In genomic region chr15:43746903-43747309, GRCh38 we compare ENCODE assay signal across 8 cellular contexts. TPM values are rescaled to one million over a fixed set of nuclear protein-coding genes. Genes with fewer than 3 reads are reported as not detected.
DNase-seq lines count a peak whose midpoint lies in the region; TF ChIP-seq lines count a peak whose summit lies in the region.
"Not testable (repeated sequence)": the region's sequence is repeated elsewhere in the genome, so short reads cannot be mapped to it uniquely, and the experiment has no call there.

No MANE protein-coding gene starts in this region.

- H4K20me1 ChIP-seq in GM23248 (ENCODE audit: insufficient read depth) = not testable (repeated sequence)

- WGBS in GM23248 (ENCODE audit: low coverage in 1 of 2, low lambda C conversion rate in 2 of 2, missing lambda C conversion rate in 2 of 2), 2 experiments = 0 to 2% methylated on average over 12 of the region's 12 CpGs
- whole genome bisulfite sequencing in adipose tissue, 3 donors = 0 to 1% (median 0%) methylated on average over 12 of the region's 12 CpGs
- 0% methylated on average over 2 to 4 of the region's 12 CpGs for WGBS in mesodermal cell (ENCODE audit: insufficient coverage in 2 of 2), 2 experiments
- 0% methylated on average over 9 to 12 of the region's 12 CpGs for WGBS in stomach, 5 donors

- H3K36me3 ChIP-seq in GM23248 (ENCODE audit: low read depth); stomach: not testable (repeated sequence)
- peaks cover 28% of the 10 kb centered on the region for H3K36me3 ChIP-seq in mesodermal cell (ENCODE audit: control insufficient read depth, insufficient read depth, low read length)

- H3K79me2 ChIP-seq in GM23248 (ENCODE audit: insufficient read depth) = peaks cover 62% of the 10 kb centered on the region

- not testable (repeated sequence) for H3K9me2 ChIP-seq in GM23248 (ENCODE audit: insufficient read depth)

- H3F3A ChIP-seq in GM23248 (ENCODE audit: insufficient read depth) = not testable (repeated sequence)

- peaks cover 25% of the 10 kb centered on the region for H3K4me1 ChIP-seq in GM23248 (ENCODE audit: insufficient read depth)
- H3K4me1 ChIP-seq in mesodermal cell (ENCODE audit: control insufficient read depth, insufficient read depth, low read length, poor library complexity, severe bottlenecking) = not testable (repeated sequence)
- H3K4me1 ChIP-seq in stomach = peaks cover 31 to 52% (median 48%) of the 10 kb centered on the region in 4 donors

- peak overlapping the region; percentile 95 for H3K4me2 ChIP-seq in GM23248 (ENCODE audit: unreplicated experiment)

- CTCF ChIA-PET in Calu3 (lab: Charles Lee); RWPE1 (lab: Yijun Ruan, JAX): not testable (repeated sequence)

- POLR2A ChIA-PET in RWPE1 (lab: Yijun Ruan, JAX; ENCODE audit: low non-redundant PET) = interaction anchor here (1.7 kb wide), 1 partner anchor 306 kb away, joined by 3 read pairs; no protein-coding TSS in a partner anchor

- not testable (repeated sequence) for DNase-seq in Calu3; RWPE1 (ENCODE audit: low spot score)
- DNase-seq in GM23248 = peak; percentile 66
- peak; percentile 46 for DNase-seq in LHCN-M2 (ENCODE audit: low read depth)
- peak; percentile 47 for DNase-seq in fibroblast of the aortic adventitia (ENCODE audit: low read depth)
- DNase-seq in stomach = peak; percentile 26

- in situ Hi-C loops in GM23248 (cut with MboI) = not testable (repeated sequence)

- peak overlapping the region; percentile 84 for H3K4me3 Mint-ChIP-seq in Calu3 (ENCODE audit: low read depth, unreplicated experiment)

- not testable (repeated sequence) for BruUV-seq in Calu3 (replicated peaks; lab: Mats Ljungman, UMichigan)

- H2AFZ ChIP-seq in GM23248 = peak overlapping the region; percentile 65

- peaks cover 12% of the 10 kb centered on the region for H3K4me1 Mint-ChIP-seq in Calu3 (ENCODE audit: low read depth, unreplicated experiment)

- H3K27me3 Mint-ChIP-seq in Calu3 (ENCODE audit: unreplicated experiment) = not testable (repeated sequence)

- H3K27ac Mint-ChIP-seq in Calu3 (ENCODE audit: unreplicated experiment) = peak overlapping the region; percentile 81

- not testable (repeated sequence) for TF ChIP-seq EP300 in stomach (IDR thresholded peaks at IDR 0.05)

- H3K27me3 ChIP-seq in GM23248 (replicated peaks; ENCODE audit: insufficient read depth); stomach: not testable (repeated sequence)

- not testable (repeated sequence) for TF ChIP-seq CTCF in Calu3 (IDR thresholded peaks at IDR 0.05; ENCODE audit: unreplicated experiment); RWPE1 (conservative IDR thresholded peaks at IDR 0.05; ENCODE audit: low read depth); fibroblast of the aortic adventitia (IDR thresholded peaks at IDR 0.05; ENCODE audit: insufficient read depth, low read length); stomach (IDR thresholded peaks at IDR 0.05)

- not testable (repeated sequence) for TF ChIP-seq POLR2A in stomach (IDR thresholded peaks at IDR 0.05)

- H3K9me3 Mint-ChIP-seq in Calu3 (ENCODE audit: low read depth, unreplicated experiment) = not testable (repeated sequence)

- H3K4me3 ChIP-seq in GM23248 = peak overlapping the region; percentile 92
- H3K4me3 ChIP-seq in fibroblast of the aortic adventitia (ENCODE audit: low read depth, low read length) = peak overlapping the region; percentile 73
- peak overlapping the region; percentile 72 for H3K4me3 ChIP-seq in mesodermal cell (ENCODE audit: extremely low read depth, insufficient read depth, low read length, poor library complexity, severe bottlenecking)
- H3K4me3 ChIP-seq in stomach = peak overlapping the region; percentile 55 to 82 (median 74)

- peak overlapping the region; percentile 98 for H3K9ac ChIP-seq in GM23248

- H3K27ac ChIP-seq in GM23248 (peak overlapping the region; percentile 95), RWPE1 (peak overlapping the region; percentile 88), adipose tissue (ENCODE audit: low read depth, low read length) (peak overlapping the region; percentile 38), mesodermal cell (ENCODE audit: low read depth, low read length, severe bottlenecking) (peak overlapping the region; percentile 91), stomach (peak overlapping the region; percentile 93 to 98 (median 97))

- H3K36me3 Mint-ChIP-seq in Calu3 (ENCODE audit: insufficient read depth, unreplicated experiment) = peaks cover 43% of the 10 kb centered on the region

- not testable (repeated sequence) for H3K9me3 ChIP-seq in GM23248 (ENCODE audit: low read depth); mesodermal cell (ENCODE audit: control insufficient read depth, low read length); stomach

- intact Hi-C loops in Calu3 (cut with micrococcal nuclease; ENCODE audit: unreplicated experiment); stomach (cut with DNase I; ENCODE audit: low total_unique reads): not testable (repeated sequence)

RNA-seq across cellular contexts. Expression of gene PDIA3, which starts 0.7 kb away (rescaled TPM):
- 409 and 431 TPM in 2 replicates for total RNA-seq in Calu3 (2022)
- 215 and 224 TPM in 2 replicates for total RNA-seq in GM23248 (2014; rRNA removed; shearing (Covaris generic))
- 1,087 and 1,111 TPM in 2 replicates for polyA plus RNA-seq in GM23248 (2016; fragmentation: Nextera tagmentation; extraction: Ambion mirVana)
- total RNA-seq in LHCN-M2 (2014; rRNA removed) = 165 and 172 TPM in 2 replicates
- polyA plus RNA-seq in LHCN-M2 (2012) = 345 TPM
- 100 to 1,000 TPM; 103 to 141 (median 117) TPM for polyA plus RNA-seq in adipose tissue
- total RNA-seq in fibroblast of the aortic adventitia (ENCODE audit: low replicate concordance) = 172 and 180 TPM in 2 replicates
- 694 TPM for polyA plus RNA-seq in mesodermal cell (2013, experiment 1 of 2)
- 737 TPM for polyA plus RNA-seq in mesodermal cell (2013, experiment 2 of 2)
- total RNA-seq in stomach = 100 to 1,000 TPM in 2 of 5 donors, 10 to 100 TPM in 3; 16.3 to 227 (median 66.6) TPM
- polyA plus RNA-seq in stomach = 100 to 1,000 TPM in 2 of 3 donors, 10 to 100 TPM in 1; 34.7 to 168 (median 112) TPM

RNA-seq across cellular contexts. Expression of gene ELL3, which starts 29.9 kb away (rescaled TPM):
- total RNA-seq in Calu3 (2022) (1.3 and 2.0 TPM in 2 replicates), LHCN-M2 (2014; rRNA removed) (1.3 and 2.5 TPM in 2 replicates), fibroblast of the aortic adventitia (ENCODE audit: low replicate concordance) (2.1 and 4.9 TPM in 2 replicates), stomach (100 to 1,000 TPM in 1 of 5 donors, 10 to 100 TPM in 3, 1 to 10 TPM in 1; 8.1 to 131 (median 45.4) TPM)
- 5.2 and 6.4 TPM in 2 replicates for total RNA-seq in GM23248 (2014; rRNA removed; shearing (Covaris generic))
- polyA plus RNA-seq in GM23248 (2016; fragmentation: Nextera tagmentation; extraction: Ambion mirVana) (1.4 and 1.5 TPM in 2 replicates), adipose tissue (1 to 10 TPM in 2 of 3 donors, under 1 TPM in 1; 0.90 to 4.5 (median 1.2) TPM), stomach (10 to 100 TPM in 1 of 3 donors, 1 to 10 TPM in 2; 4.0 to 14.2 (median 5.6) TPM)
- 1.3 TPM for polyA plus RNA-seq in LHCN-M2 (2012)
- 0.88 TPM for polyA plus RNA-seq in mesodermal cell (2013, experiment 1 of 2)
- polyA plus RNA-seq in mesodermal cell (2013, experiment 2 of 2) = 0.76 TPM

RNA-seq across cellular contexts. Expression of gene SERF2, which starts 45.2 kb away (rescaled TPM):
- total RNA-seq in Calu3 (2022) = 331 and 358 TPM in 2 replicates
- total RNA-seq in GM23248 (2014; rRNA removed; shearing (Covaris generic)) = 996 and 1,573 TPM in 2 replicates
- 3,240 and 3,311 TPM in 2 replicates for polyA plus RNA-seq in GM23248 (2016; fragmentation: Nextera tagmentation; extraction: Ambion mirVana)
- total RNA-seq in LHCN-M2 (2014; rRNA removed) = 1,349 and 2,104 TPM in 2 replicates
- polyA plus RNA-seq in LHCN-M2 (2012) = 1,779 TPM
- polyA plus RNA-seq in adipose tissue = 1,000 to 10,000 TPM; 1,192 to 2,361 (median 1,574) TPM
- 516 and 576 TPM in 2 replicates for total RNA-seq in fibroblast of the aortic adventitia (ENCODE audit: low replicate concordance)
- polyA plus RNA-seq in mesodermal cell (2013, experiment 1 of 2) = 1,040 TPM
- polyA plus RNA-seq in mesodermal cell (2013, experiment 2 of 2) = 905 TPM
- 1,000 to 10,000 TPM in 1 of 5 donors, 100 to 1,000 TPM in 4; 276 to 1,195 (median 526) TPM for total RNA-seq in stomach
- polyA plus RNA-seq in stomach = 1,000 to 10,000 TPM; 2,001 to 3,403 (median 2,340) TPM

RNA-seq across cellular contexts. Expression of gene SERINC4, which starts 53.1 kb away (rescaled TPM):
- total RNA-seq in Calu3 (2022) = 0.33 TPM in 1 of 2 replicates, not detected in the other
- not detected in 2 replicates for total RNA-seq in GM23248 (2014; rRNA removed; shearing (Covaris generic))
- not detected in 2 replicates for polyA plus RNA-seq in GM23248 (2016; fragmentation: Nextera tagmentation; extraction: Ambion mirVana)
- 0.11 TPM in 1 of 2 replicates, not detected in the other for total RNA-seq in LHCN-M2 (2014; rRNA removed)
- 0.04 TPM for polyA plus RNA-seq in LHCN-M2 (2012)
- polyA plus RNA-seq in adipose tissue = under 1 TPM; 0.44 to 0.79 (median 0.46) TPM
- 0.18 TPM in 1 of 2 replicates, not detected in the other for total RNA-seq in fibroblast of the aortic adventitia (ENCODE audit: low replicate concordance)
- not detected for polyA plus RNA-seq in mesodermal cell (2013, experiment 1 of 2)
- polyA plus RNA-seq in mesodermal cell (2013, experiment 2 of 2) = not detected
- total RNA-seq in stomach = not detected
- polyA plus RNA-seq in stomach = under 1 TPM in 2 of 3 donors, not detected in 1; 0.37 to 0.55 TPM

RNA-seq across cellular contexts. Expression of gene CKMT1A, which starts 53.2 kb away (rescaled TPM):
- total RNA-seq in Calu3 (2022) (0.66 and 1.2 TPM in 2 replicates), LHCN-M2 (2014; rRNA removed) (not detected in 2 replicates), fibroblast of the aortic adventitia (ENCODE audit: low replicate concordance) (not detected in 2 replicates), stomach (100 to 1,000 TPM in 2 of 5 donors, 10 to 100 TPM in 1, 1 to 10 TPM in 1, under 1 TPM in 1; 0.89 to 142 (median 50.6) TPM)
- total RNA-seq in GM23248 (2014; rRNA removed; shearing (Covaris generic)) = not detected in 2 replicates
- polyA plus RNA-seq in GM23248 (2016; fragmentation: Nextera tagmentation; extraction: Ambion mirVana) (not detected in 2 replicates), adipose tissue (1 to 10 TPM; 1.6 to 5.8 (median 3.6) TPM), stomach (10 to 100 TPM; 18.7 to 32.5 (median 25.7) TPM)
- polyA plus RNA-seq in LHCN-M2 (2012) = not detected
- polyA plus RNA-seq in mesodermal cell (2013, experiment 1 of 2) = 0.26 TPM
- 0.91 TPM for polyA plus RNA-seq in mesodermal cell (2013, experiment 2 of 2)

Comparison
In these comparisons a context has a peak if more than half of its experiments do, and no peak if none do; other contexts are left out.
1. H3K27ac ChIP-seq: peak in every context shown above with its lines; median percentile 97 in stomach; 95 in GM23248; 91 in mesodermal cell; 88 in RWPE1; 38 in adipose tissue.